26 cellular contexts compared by ENCODE assay signal in the genomic region with DNA sequence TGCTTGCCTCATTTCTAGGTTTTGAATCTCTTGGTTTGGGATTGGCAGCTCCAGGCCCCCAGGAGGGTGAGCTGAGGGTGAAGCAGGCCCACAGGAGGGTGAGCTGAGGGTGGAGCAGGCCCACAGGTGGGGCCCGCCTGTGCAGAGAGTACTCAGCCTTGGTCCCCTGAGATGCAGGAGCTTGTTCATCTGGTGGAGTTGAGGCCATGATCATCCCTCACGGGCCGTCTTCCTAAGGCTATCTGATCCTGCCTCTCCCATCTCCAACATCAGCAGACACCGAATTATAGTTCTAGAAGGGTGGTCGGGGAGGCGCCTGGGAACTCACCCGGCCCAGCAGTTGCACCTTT.
"Had no signal": no experiment of that assay in that cellular context is flagged by ENCODE, and none has a peak within 500 bp of the region (broad histone marks: within the 10 kb centered on the region; RNA-seq: fewer than 3 reads in every experiment).

No MANE protein-coding gene starts in this region.

- H3K4me2 ChIP-seq: neural progenitor cell had no signal

- H3K27ac Mint-ChIP-seq: activated CD4-positive, alpha-beta memory T cell treated with anti-CD3 and anti-CD28 coated beads, Interleukin-2, amount 10 ng/mL, durations not matched to agents 7 days and 5 days; activated CD4-positive, alpha-beta T cell treated with anti-CD3 and anti-CD28 coated beads, Interleukin-2, amount 10 ng/mL, durations not matched to agents 7 days and 5 days; activated naive CD4-positive, alpha-beta T cell treated with anti-CD3 and anti-CD28 coated beads, Interleukin-2, amount 10 ng/mL, durations not matched to agents 7 days and 5 days; activated naive CD8-positive, alpha-beta T cell treated with anti-CD3 and anti-CD28 coated beads, Interleukin-2, amount 10 ng/mL, durations not matched to agents 7 days and 5 days; activated T-cell treated with anti-CD3 and anti-CD28 coated beads, Interleukin-2, amount 50 U/mL, for 24 hours; naive B cell; stimulated activated naive B cell treated with anti-CD40 and anti-IgM and Interleukin-4, amounts not matched to agents 10 μg/mL and 1 μg/mL and 100 μg/mL, for 72 hours had no signal

- H2AFZ ChIP-seq: neural progenitor cell had no signal

- H3K27me3 Mint-ChIP-seq: activated CD4-positive, alpha-beta memory T cell treated with anti-CD3 and anti-CD28 coated beads, Interleukin-2, amount 10 ng/mL, durations not matched to agents 7 days and 5 days; activated CD4-positive, alpha-beta T cell treated with anti-CD3 and anti-CD28 coated beads, Interleukin-2, amount 10 ng/mL, durations not matched to agents 7 days and 5 days; activated naive CD8-positive, alpha-beta T cell treated with anti-CD3 and anti-CD28 coated beads, Interleukin-2, amount 10 ng/mL, durations not matched to agents 7 days and 5 days had no signal

- H3K27ac ChIP-seq: left lung, neural progenitor cell, stomach, suprapubic skin, tibial nerve had no signal

- ATAC-seq: left lung; sciatic nerve; SK-N-SH treated with all-trans-retinoic acid at 6 μM for 48 hours; stimulated activated naive B cell treated with anti-CD40 and anti-IgM and Interleukin-4, amounts not matched to agents 10 μg/mL and 1 μg/mL and 100 μg/mL, for 72 hours; WTC11 had no signal

- H3K9me3 ChIP-seq: left lung, stomach, suprapubic skin had no signal

- H3K9ac ChIP-seq: neural progenitor cell had no signal

- FAIRE-seq: endometrium, frontal cortex had no signal

- H3K4me1 Mint-ChIP-seq: activated CD4-positive, alpha-beta memory T cell treated with anti-CD3 and anti-CD28 coated beads, Interleukin-2, amount 10 ng/mL, durations not matched to agents 7 days and 5 days; activated CD4-positive, alpha-beta T cell treated with anti-CD3 and anti-CD28 coated beads, Interleukin-2, amount 10 ng/mL, durations not matched to agents 7 days and 5 days; stimulated activated naive B cell treated with anti-CD40 and anti-IgM and Interleukin-4, amounts not matched to agents 10 μg/mL and 1 μg/mL and 100 μg/mL, for 72 hours had no signal

- H3K36me3 Mint-ChIP-seq: activated naive CD4-positive, alpha-beta T cell treated with anti-CD3 and anti-CD28 coated beads, Interleukin-2, amount 10 ng/mL, durations not matched to agents 7 days and 5 days; activated naive CD8-positive, alpha-beta T cell treated with anti-CD3 and anti-CD28 coated beads, Interleukin-2, amount 10 ng/mL, durations not matched to agents 7 days and 5 days; naive B cell; stimulated activated naive B cell treated with anti-CD40 and anti-IgM and Interleukin-4, amounts not matched to agents 10 μg/mL and 1 μg/mL and 100 μg/mL, for 72 hours had no signal

- H3K9me3 Mint-ChIP-seq: activated CD4-positive, alpha-beta memory T cell treated with anti-CD3 and anti-CD28 coated beads, Interleukin-2, amount 10 ng/mL, durations not matched to agents 7 days and 5 days; activated CD4-positive, alpha-beta T cell treated with anti-CD3 and anti-CD28 coated beads, Interleukin-2, amount 10 ng/mL, durations not matched to agents 7 days and 5 days; activated naive CD4-positive, alpha-beta T cell treated with anti-CD3 and anti-CD28 coated beads, Interleukin-2, amount 10 ng/mL, durations not matched to agents 7 days and 5 days; activated naive CD8-positive, alpha-beta T cell treated with anti-CD3 and anti-CD28 coated beads, Interleukin-2, amount 10 ng/mL, durations not matched to agents 7 days and 5 days; activated T-cell treated with anti-CD3 and anti-CD28 coated beads, Interleukin-2, amount 50 U/mL, for 24 hours had no signal

- H3K36me3 ChIP-seq: left lung, neural progenitor cell, stomach, suprapubic skin, tibial nerve had no signal

- H3K27me3 ChIP-seq: neural progenitor cell, tibial nerve had no signal

- H3K4me3 ChIP-seq: left lung, lung, neural progenitor cell, skin epidermis, stomach, suprapubic skin, tibial nerve had no signal

- H3K4me3 Mint-ChIP-seq: activated CD4-positive, alpha-beta memory T cell treated with anti-CD3 and anti-CD28 coated beads, Interleukin-2, amount 10 ng/mL, durations not matched to agents 7 days and 5 days; activated CD4-positive, alpha-beta T cell treated with anti-CD3 and anti-CD28 coated beads, Interleukin-2, amount 10 ng/mL, durations not matched to agents 7 days and 5 days; activated naive CD4-positive, alpha-beta T cell treated with anti-CD3 and anti-CD28 coated beads, Interleukin-2, amount 10 ng/mL, durations not matched to agents 7 days and 5 days; activated naive CD8-positive, alpha-beta T cell treated with anti-CD3 and anti-CD28 coated beads, Interleukin-2, amount 10 ng/mL, durations not matched to agents 7 days and 5 days; activated T-cell treated with anti-CD3 and anti-CD28 coated beads, Interleukin-2, amount 50 U/mL, for 24 hours; naive B cell; stimulated activated naive B cell treated with anti-CD40 and anti-IgM and Interleukin-4, amounts not matched to agents 10 μg/mL and 1 μg/mL and 100 μg/mL, for 72 hours; WTC11 had no signal

- H3K4me1 ChIP-seq: left lung, neural progenitor cell, stomach, suprapubic skin, tibial nerve had no signal

- DNase-seq: activated CD4-positive, alpha-beta memory T cell treated with anti-CD3 and anti-CD28 coated beads, Interleukin-2, amount 10 ng/mL, durations not matched to agents 7 days and 5 days; activated CD4-positive, alpha-beta T cell treated with anti-CD3 and anti-CD28 coated beads for 1 hour; activated CD4-positive, alpha-beta T cell treated with anti-CD3 and anti-CD28 coated beads, Interleukin-2, amount 10 ng/mL, durations not matched to agents 7 days and 5 days; activated CD8-positive, alpha-beta memory T cell treated with anti-CD3 and anti-CD28 coated beads, Interleukin-2, amount 50 U/mL, for 48 hours; activated gamma-delta T cell; activated naive CD4-positive, alpha-beta T cell treated with anti-CD3 and anti-CD28 coated beads, Interleukin-2, amount 10 ng/mL, durations not matched to agents 7 days and 5 days; activated naive CD8-positive, alpha-beta T cell treated with anti-CD3 and anti-CD28 coated beads, Interleukin-2, amount 10 ng/mL, durations not matched to agents 7 days and 5 days; activated T-cell treated with anti-CD3 and anti-CD28 coated beads, Interleukin-2, amount 50 U/mL, for 24 hours; amygdala; caudate nucleus; left lung; naive B cell; stimulated activated CD4-positive, alpha-beta T cell treated with anti-CD3 and anti-CD28 coated beads, Interleukin-4, amount 100 ng/mL, for 4 hours; stimulated activated naive B cell treated with anti-CD40 and anti-IgM and Interleukin-4, amounts not matched to agents 10 μg/mL and 1 μg/mL and 100 μg/mL, for 72 hours; stomach; T-helper 2 cell had no signal
